ENCODE assay signal across 29 cellular contexts in the genomic region with DNA sequence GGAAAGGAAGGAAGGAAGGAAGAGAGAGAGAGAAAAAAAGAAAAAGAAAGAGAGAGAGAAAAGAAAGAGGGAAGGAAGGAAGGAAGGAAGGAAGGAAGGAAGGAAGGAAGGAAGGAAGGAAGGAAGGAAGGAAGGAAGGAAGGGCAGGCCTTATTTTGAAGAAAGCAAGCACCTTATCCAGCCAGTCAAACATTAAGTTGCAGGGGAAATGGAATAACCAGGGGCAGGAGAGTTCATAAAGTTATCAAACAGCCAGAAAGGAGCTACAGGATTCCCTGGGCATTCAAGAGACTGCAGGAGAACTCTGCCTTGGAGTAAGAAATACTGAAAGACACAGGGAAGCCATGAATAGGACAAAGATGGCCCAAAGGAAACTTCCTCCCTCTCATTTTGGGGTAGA.
"Had no signal": no experiment of that assay in that cellular context is flagged by ENCODE, and none has a peak within 500 bp of the region (broad histone marks: within the 10 kb centered on the region; RNA-seq: fewer than 3 reads in every experiment).

No MANE protein-coding gene starts in this region.

- H3K27ac ChIP-seq: colonic mucosa, coronary artery, dorsolateral prefrontal cortex, epithelial cell of prostate, esophagus muscularis mucosa, esophagus squamous epithelium, foreskin keratinocyte, gastrocnemius medialis, gastroesophageal sphincter, heart left ventricle, heart right ventricle had no signal

- DNase-seq: colonic mucosa; cortex of kidney; dermis blood vessel endothelial cell; dorsolateral prefrontal cortex; effector CD4-positive, alpha-beta T cell; effector CD8-positive, alpha-beta T cell; effector memory CD4-positive, alpha-beta T cell; effector memory CD8-positive, alpha-beta T cell; endodermal cell; erythroblast; esophagus squamous epithelium; foreskin fibroblast; foreskin keratinocyte; foreskin melanocyte; gastrocnemius medialis; glutamatergic neuron; head of caudate nucleus; heart left ventricle; heart right ventricle had no signal

- H3K27ac Mint-ChIP-seq: dendritic cell treated with granulocyte-macrophage colony-stimulating factor and Interleukin-4, amounts not matched to agents 40 ng/mL and 50 ng/mL, for 4 days; effector memory CD8-positive, alpha-beta T cell; endodermal cell had no signal

- ATAC-seq: effector memory CD8-positive, alpha-beta T cell; esophagus mucosa; foreskin keratinocyte; gastrocnemius medialis; gastroesophageal sphincter; heart left ventricle; heart right ventricle had no signal

- H3K9me3 Mint-ChIP-seq: endodermal cell had no signal

- H3K27me3 ChIP-seq: colonic mucosa, dorsolateral prefrontal cortex, esophagus muscularis mucosa, esophagus squamous epithelium, foreskin keratinocyte, gastrocnemius medialis, gastroesophageal sphincter, heart left ventricle, heart right ventricle had no signal

- H3K4me1 ChIP-seq: colonic mucosa, esophagus muscularis mucosa, foreskin keratinocyte, gastrocnemius medialis, gastroesophageal sphincter had no signal

- H3K27me3 Mint-ChIP-seq: dendritic cell treated with granulocyte-macrophage colony-stimulating factor and Interleukin-4, amounts not matched to agents 40 ng/mL and 50 ng/mL, for 4 days; effector memory CD8-positive, alpha-beta T cell had no signal

- FAIRE-seq: colon, endometrium, endothelial cell of umbilical vein, frontal cortex had no signal

- H3K9me3 ChIP-seq: colonic mucosa, esophagus muscularis mucosa, esophagus squamous epithelium, gastroesophageal sphincter, heart left ventricle, heart right ventricle had no signal

- H3K4me3 Mint-ChIP-seq: dendritic cell treated with granulocyte-macrophage colony-stimulating factor and Interleukin-4, amounts not matched to agents 40 ng/mL and 50 ng/mL, for 4 days; effector memory CD8-positive, alpha-beta T cell; endodermal cell had no signal

- H3K4me3 ChIP-seq: colonic mucosa, coronary artery, dorsolateral prefrontal cortex, esophagus muscularis mucosa, esophagus squamous epithelium, gastrocnemius medialis, gastroesophageal sphincter, heart left ventricle, heart right ventricle had no signal

- H3K36me3 ChIP-seq: colonic mucosa, esophagus muscularis mucosa, esophagus squamous epithelium, gastrocnemius medialis, gastroesophageal sphincter, heart left ventricle, heart right ventricle had no signal
